ENCODE assay signal across 10 cellular contexts in the genomic region with DNA sequence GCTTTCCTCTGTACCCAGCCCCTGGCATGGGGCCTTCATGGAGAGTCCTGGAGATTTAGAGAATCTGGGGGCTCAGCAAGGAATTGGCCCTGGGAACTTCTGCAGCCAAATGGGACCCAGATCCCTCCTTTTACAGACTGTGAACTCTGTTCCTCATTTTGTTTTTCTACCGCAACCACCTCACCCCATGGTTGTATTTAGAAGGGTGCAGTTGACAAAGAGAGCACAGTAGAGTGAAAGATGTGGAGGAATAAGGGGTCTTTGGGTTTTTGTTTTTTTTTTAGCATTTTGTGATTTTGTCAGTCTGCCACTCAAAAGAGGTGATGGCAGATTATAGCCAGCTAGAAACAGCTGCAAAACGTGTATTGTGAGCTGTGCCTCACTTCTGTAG. TPM values are rescaled to one million over a fixed set of nuclear protein-coding genes. Genes with fewer than 3 reads are reported as not detected.
DNase-seq lines count a peak whose midpoint lies in the region; FAIRE-seq and TF ChIP-seq lines count a peak whose summit lies in the region.
"Had no signal": no experiment of that assay in that cellular context is flagged by ENCODE, and none has a peak within 500 bp of the region (broad histone marks: within the 10 kb centered on the region; RNA-seq: fewer than 3 reads in every experiment).

No MANE protein-coding gene starts in this region.

- peaks cover 5% of the 10 kb centered on the region for H3K4me1 ChIP-seq in astrocyte (ENCODE audit: insufficient read depth, low read length)
- H3K4me1 ChIP-seq in neural progenitor cell, result peaks cover 11% of the 10 kb centered on the region

- H3K4me2 ChIP-seq in astrocyte (ENCODE audit: low read length) (peak overlapping the region; percentile 88), neural progenitor cell (peak overlapping the region; percentile 78)

- no peak overlapping the region for H2AFZ ChIP-seq in astrocyte (ENCODE audit: low read depth, low read length)
- no peak overlapping the region for H2AFZ ChIP-seq in neural progenitor cell (replicated peaks)

- peak overlapping the region; percentile 89 for H3K4me3 Mint-ChIP-seq in activated CD4-positive, alpha-beta T cell treated with anti-CD3 and anti-CD28 coated beads, Interleukin-2, amount 10 ng/mL, durations not matched to agents 24 days and 14 days
- H3K4me3 Mint-ChIP-seq in IgD-negative memory B cell (peak overlapping the region; percentile 59 to 92 (median 80)), astrocyte (ENCODE audit: unreplicated experiment) (no peak overlapping the region), neural progenitor cell (peak overlapping the region; percentile 93)

- H3K36me3 Mint-ChIP-seq in activated CD4-positive, alpha-beta T cell treated with anti-CD3 and anti-CD28 coated beads, Interleukin-2, amount 10 ng/mL, durations not matched to agents 24 days and 14 days (ENCODE audit: low read depth), result peaks cover 8% of the 10 kb centered on the region
- H3K36me3 Mint-ChIP-seq in IgD-negative memory B cell (no peaks in the 10 kb centered on the region), astrocyte (ENCODE audit: low read depth, unreplicated experiment) (no peaks in the 10 kb centered on the region), neural progenitor cell (peaks cover 18% of the 10 kb centered on the region)

- DNase-seq in activated CD4-positive, alpha-beta T cell treated with anti-CD3 and anti-CD28 coated beads, Interleukin-2, amount 10 ng/mL, durations not matched to agents 24 days and 14 days, result no peak
- no peak for DNase-seq in activated CD4-positive, alpha-beta T cell treated with anti-CD3 and anti-CD28 coated beads for 4 hours
- no peak for DNase-seq in astrocyte (ENCODE audit: low read depth)
- no peak for DNase-seq in neural progenitor cell (ENCODE audit: low spot score)
- DNase-seq in NCI-H2171 (lab: John Stamatoyannopoulos, UW), result no peak
- no peak for DNase-seq in NCI-H748 treated with DMSO at 0.1 percent for 48 hours (lab: John Stamatoyannopoulos, UW)
- no peak for DNase-seq in NCI-H2029 (lab: John Stamatoyannopoulos, UW)
- DNase-seq: Peyer's patch had no signal

- H4K20me1 ChIP-seq in astrocyte (ENCODE audit: insufficient read depth, low read length) (peaks cover 41% of the 10 kb centered on the region), neural progenitor cell (ENCODE audit: low read depth) (peaks cover 59% of the 10 kb centered on the region)

- no peak overlapping the region for H3K4me3 ChIP-seq in astrocyte (ENCODE audit: insufficient read depth, low read depth, low read length)
- peak overlapping the region; percentile 75 for H3K4me3 ChIP-seq in neural progenitor cell
- H3K4me3 ChIP-seq: Peyer's patch, tibial artery had no signal

- intact Hi-C loops in activated CD4-positive, alpha-beta T cell treated with anti-CD3 and anti-CD28 coated beads, Interleukin-2, amount 10 ng/mL, durations not matched to agents 24 days and 14 days (cut with micrococcal nuclease), result no loop called here

- TF ChIP-seq CTCF in astrocyte (IDR thresholded peaks at IDR 0.05; ENCODE audit: insufficient read depth, low read depth, low read length) (no peak), neural progenitor cell (IDR thresholded peaks at IDR 0.05) (no peak)

- H3K9ac ChIP-seq in astrocyte (ENCODE audit: low read length) (no peak overlapping the region), neural progenitor cell (no peak overlapping the region)

- H3K27me3 ChIP-seq in astrocyte (ENCODE audit: insufficient read depth, low read length), result no peaks in the 10 kb centered on the region
- no peaks in the 10 kb centered on the region for H3K27me3 ChIP-seq in neural progenitor cell
- H3K27me3 ChIP-seq: Peyer's patch, tibial artery had no signal

- H3K27ac ChIP-seq in astrocyte (ENCODE audit: low read depth, low read length) (no peak overlapping the region), neural progenitor cell (no peak overlapping the region)
- H3K27ac ChIP-seq: Peyer's patch, tibial artery had no signal

- FAIRE-seq in astrocyte (lab: Jason Lieb, UNC), result no peak

- H3K9me3 Mint-ChIP-seq in activated CD4-positive, alpha-beta T cell treated with anti-CD3 and anti-CD28 coated beads, Interleukin-2, amount 10 ng/mL, durations not matched to agents 24 days and 14 days, result no peaks in the 10 kb centered on the region
- H3K9me3 Mint-ChIP-seq in IgD-negative memory B cell, result no peaks in the 10 kb centered on the region
- H3K9me3 Mint-ChIP-seq in astrocyte (ENCODE audit: unreplicated experiment), result no peaks in the 10 kb centered on the region
- no peaks in the 10 kb centered on the region for H3K9me3 Mint-ChIP-seq in neural progenitor cell

- H3F3A ChIP-seq in neural progenitor cell (ENCODE audit: low read depth), result no peaks in the 10 kb centered on the region

- H3K9me3 ChIP-seq in astrocyte (ENCODE audit: insufficient read depth, low read depth, low read length) (no peaks in the 10 kb centered on the region), neural progenitor cell (ENCODE audit: low read depth) (no peaks in the 10 kb centered on the region)
- H3K9me3 ChIP-seq: Peyer's patch, tibial artery had no signal

- H3K4me1 Mint-ChIP-seq in activated CD4-positive, alpha-beta T cell treated with anti-CD3 and anti-CD28 coated beads, Interleukin-2, amount 10 ng/mL, durations not matched to agents 24 days and 14 days, result peaks cover 20% of the 10 kb centered on the region
- H3K4me1 Mint-ChIP-seq in IgD-negative memory B cell, result peaks cover 11 to 37% (median 19%) of the 10 kb centered on the region in 3 donors
- peaks cover 19% of the 10 kb centered on the region for H3K4me1 Mint-ChIP-seq in astrocyte (ENCODE audit: low read depth, unreplicated experiment)
- peaks cover 30% of the 10 kb centered on the region for H3K4me1 Mint-ChIP-seq in neural progenitor cell

- no peak overlapping the region for H3K27ac Mint-ChIP-seq in activated CD4-positive, alpha-beta T cell treated with anti-CD3 and anti-CD28 coated beads, Interleukin-2, amount 10 ng/mL, durations not matched to agents 24 days and 14 days
- no peak overlapping the region for H3K27ac Mint-ChIP-seq in IgD-negative memory B cell
- H3K27ac Mint-ChIP-seq in astrocyte (ENCODE audit: unreplicated experiment), result no peak overlapping the region
- no peak overlapping the region for H3K27ac Mint-ChIP-seq in neural progenitor cell

- H3K36me3 ChIP-seq in astrocyte (ENCODE audit: insufficient read depth, low read length) (no peaks in the 10 kb centered on the region), neural progenitor cell (no peaks in the 10 kb centered on the region)
- H3K36me3 ChIP-seq: tibial artery had no signal

- peaks cover 44% of the 10 kb centered on the region for H3K79me2 ChIP-seq in astrocyte (ENCODE audit: insufficient read depth, low read length)
- H3K79me2 ChIP-seq in neural progenitor cell (ENCODE audit: low read depth), result peaks cover 62% of the 10 kb centered on the region

- no peaks in the 10 kb centered on the region for H3K27me3 Mint-ChIP-seq in activated CD4-positive, alpha-beta T cell treated with anti-CD3 and anti-CD28 coated beads, Interleukin-2, amount 10 ng/mL, durations not matched to agents 24 days and 14 days
- H3K27me3 Mint-ChIP-seq in IgD-negative memory B cell, result no peaks in the 10 kb centered on the region
- H3K27me3 Mint-ChIP-seq in astrocyte (ENCODE audit: low read depth, unreplicated experiment), result no peaks in the 10 kb centered on the region
- peaks cover 3% of the 10 kb centered on the region for H3K27me3 Mint-ChIP-seq in neural progenitor cell (ENCODE audit: insufficient read depth, low read depth)

RNA-seq across cellular contexts. Expression of a gene that starts 1.9 kb away (rescaled TPM):
- 15.6 and 17.0 TPM in 2 replicates for total RNA-seq in activated CD4-positive, alpha-beta T cell treated with anti-CD3 and anti-CD28 coated beads, Interleukin-2, amount 10 ng/mL, durations not matched to agents 24 days and 14 days
- 6.6 TPM for polyA plus RNA-seq in IgD-negative memory B cell
- total RNA-seq in astrocyte (14.2 and 14.3 TPM in 2 replicates), neural progenitor cell (ENCODE audit: low replicate concordance) (19.4 and 54.0 TPM in 2 replicates)

RNA-seq across cellular contexts. Expression of a gene that starts 41.7 kb away (rescaled TPM):
- total RNA-seq in activated CD4-positive, alpha-beta T cell treated with anti-CD3 and anti-CD28 coated beads, Interleukin-2, amount 10 ng/mL, durations not matched to agents 24 days and 14 days, result 0.16 and 0.33 TPM in 2 replicates
- polyA plus RNA-seq in IgD-negative memory B cell, result 0.16 TPM
- total RNA-seq in astrocyte, result 17.3 and 22.5 TPM in 2 replicates
- 0.22 and 3.9 TPM in 2 replicates for total RNA-seq in neural progenitor cell (ENCODE audit: low replicate concordance)
